In the genomic region with DNA sequence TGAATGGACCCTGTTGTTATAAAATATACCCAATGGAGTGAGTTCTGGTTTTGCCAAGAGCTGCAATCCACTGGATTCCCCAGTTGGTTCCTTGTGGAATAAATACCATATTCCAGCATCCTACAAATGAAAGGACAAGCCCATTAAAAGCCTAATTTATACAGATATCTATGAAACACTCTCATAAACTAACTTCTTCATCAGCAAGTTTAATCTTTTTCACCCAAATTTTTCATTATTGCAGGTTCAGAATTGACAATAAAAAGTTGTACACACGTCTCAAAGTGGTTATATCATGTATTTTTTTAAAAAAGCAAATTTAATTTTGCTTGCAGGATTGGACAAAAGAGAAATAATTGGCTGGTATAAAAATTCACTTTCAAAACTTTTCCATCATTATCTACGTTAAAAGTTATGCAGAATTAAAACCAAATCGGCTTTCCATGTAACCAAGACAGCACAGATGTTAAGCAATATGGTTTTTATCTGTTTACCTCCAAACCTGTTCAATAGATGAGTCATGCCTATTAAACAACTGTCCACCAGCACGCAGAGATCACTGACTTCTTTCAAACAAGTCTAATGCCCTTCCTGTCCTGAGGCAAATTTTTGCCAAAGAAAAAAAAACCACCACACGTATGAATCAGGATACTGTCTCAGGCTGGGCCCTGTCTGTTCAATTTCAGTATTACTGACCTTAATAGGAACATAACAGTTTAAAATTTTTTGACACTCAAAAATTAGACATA, we compare ENCODE assay signal across 12 cellular contexts. TPM values are rescaled to one million over a fixed set of nuclear protein-coding genes. Genes with fewer than 3 reads are reported as not detected.
DNase-seq lines count a peak whose midpoint lies in the region; ATAC-seq lines count a peak whose summit lies in the region.
"Had no signal": no experiment of that assay in that cellular context is flagged by ENCODE, and none has a peak within 500 bp of the region (broad histone marks: within the 10 kb centered on the region; RNA-seq: fewer than 3 reads in every experiment).

No MANE protein-coding gene starts in this region.

- H3K27me3 ChIP-seq in adipocyte (replicated peaks; ENCODE audit: control insufficient read depth, insufficient read depth, low read length), result no peaks in the 10 kb centered on the region
- H3K27me3 ChIP-seq: colonic mucosa had no signal

- H3K9me3 ChIP-seq in adipocyte (ENCODE audit: control insufficient read depth, low read length), result no peaks in the 10 kb centered on the region
- H3K9me3 ChIP-seq: colonic mucosa had no signal

- no peaks in the 10 kb centered on the region for H3K27me3 Mint-ChIP-seq in activated CD4-positive, alpha-beta memory T cell treated with anti-CD3 and anti-CD28 coated beads, Interleukin-2, amount 10 ng/mL, durations not matched to agents 7 days and 5 days
- H3K27me3 Mint-ChIP-seq: activated T-helper 17 cell treated with anti-CD3 and anti-CD28 coated beads, Interleukin-2, amount 50 U/mL, for 72 hours; CD4-positive, alpha-beta T cell had no signal

- CTCF ChIA-PET in activated CD4-positive, alpha-beta memory T cell treated with anti-CD3 and anti-CD28 coated beads, Interleukin-2, amount 10 ng/mL, durations not matched to agents 7 days and 5 days (lab: Charles Lee), result no interaction called here

- no peak overlapping the region for H3K4me3 Mint-ChIP-seq in activated CD4-positive, alpha-beta memory T cell treated with anti-CD3 and anti-CD28 coated beads, Interleukin-2, amount 10 ng/mL, durations not matched to agents 7 days and 5 days
- H3K4me3 Mint-ChIP-seq: activated T-helper 17 cell treated with anti-CD3 and anti-CD28 coated beads, Interleukin-2, amount 50 U/mL, for 72 hours; CD4-positive, alpha-beta T cell had no signal

- ATAC-seq in HG03342 (IDR thresholded peaks at IDR 0.05; ENCODE audit: unreplicated experiment), result no peak
- ATAC-seq: activated T-helper 17 cell treated with anti-CD3 and anti-CD28 coated beads, Interleukin-2, amount 50 U/mL, for 72 hours had no signal

- no peak overlapping the region for H3K9ac ChIP-seq in adipocyte (ENCODE audit: low read length)
- H3K9ac ChIP-seq: parathyroid adenoma had no signal

- H3K4me1 Mint-ChIP-seq in activated CD4-positive, alpha-beta memory T cell treated with anti-CD3 and anti-CD28 coated beads, Interleukin-2, amount 10 ng/mL, durations not matched to agents 7 days and 5 days, result peaks cover 6% of the 10 kb centered on the region

- H3K4me1 ChIP-seq in adipocyte (ENCODE audit: control insufficient read depth, insufficient read depth, low read length), result peaks cover 7% of the 10 kb centered on the region
- H3K4me1 ChIP-seq: colonic mucosa had no signal

- H3K27ac Mint-ChIP-seq in activated CD4-positive, alpha-beta memory T cell treated with anti-CD3 and anti-CD28 coated beads, Interleukin-2, amount 10 ng/mL, durations not matched to agents 7 days and 5 days, result no peak overlapping the region
- H3K27ac Mint-ChIP-seq: activated T-helper 17 cell treated with anti-CD3 and anti-CD28 coated beads, Interleukin-2, amount 50 U/mL, for 72 hours had no signal

- DNase-seq in AG08396 (ENCODE audit: low spot score) (peak; percentile 51), HT1080 (ENCODE audit: low read depth) (peak; percentile 88), adipocyte (ENCODE audit: low read depth) (peak; percentile 62), islet precursor cell (peak; percentile 77), UCSD-AML1 (lab: John Stamatoyannopoulos, UW; ENCODE audit: unreplicated experiment) (no peak), RKO (ENCODE audit: low spot score) (no peak)
- DNase-seq in activated CD4-positive, alpha-beta memory T cell treated with anti-CD3 and anti-CD28 coated beads, Interleukin-2, amount 10 ng/mL, durations not matched to agents 7 days and 5 days, result no peak
- DNase-seq: CD4-positive, alpha-beta T cell; colonic mucosa had no signal

- peaks cover 78% of the 10 kb centered on the region for H3K36me3 Mint-ChIP-seq in activated CD4-positive, alpha-beta memory T cell treated with anti-CD3 and anti-CD28 coated beads, Interleukin-2, amount 10 ng/mL, durations not matched to agents 7 days and 5 days (ENCODE audit: low read depth)

- POLR2A ChIA-PET in activated CD4-positive, alpha-beta memory T cell treated with anti-CD3 and anti-CD28 coated beads, Interleukin-2, amount 10 ng/mL, durations not matched to agents 7 days and 5 days (lab: Charles Lee), result interaction anchor here (1.1 kb wide), 1 partner anchor 41 kb away, joined by 3 read pairs; no protein-coding TSS in a partner anchor

- H3K9me3 Mint-ChIP-seq in activated CD4-positive, alpha-beta memory T cell treated with anti-CD3 and anti-CD28 coated beads, Interleukin-2, amount 10 ng/mL, durations not matched to agents 7 days and 5 days, result no peaks in the 10 kb centered on the region
- H3K9me3 Mint-ChIP-seq: activated T-helper 17 cell treated with anti-CD3 and anti-CD28 coated beads, Interleukin-2, amount 50 U/mL, for 72 hours; CD4-positive, alpha-beta T cell had no signal

- H3K4me3 ChIP-seq in adipocyte (ENCODE audit: low read length), result no peak overlapping the region
- H3K4me3 ChIP-seq: colonic mucosa had no signal

- peaks cover 85% of the 10 kb centered on the region for H3K36me3 ChIP-seq in adipocyte (ENCODE audit: control insufficient read depth, insufficient read depth, low read length, severe bottlenecking)

RNA-seq across cellular contexts. Expression of a gene that starts 42.5 kb away (rescaled TPM):
- total RNA-seq in HT1080 (2014; rRNA removed; shearing (Covaris generic)), result 14.6 and 15.2 TPM in 2 replicates
- polyA plus RNA-seq in HT1080 (2015; cell fraction: cytosol; rRNA removed), result 18.3 and 21.9 TPM in 2 replicates
- polyA plus RNA-seq in HT1080 (2015; cell fraction: nucleus; rRNA removed), result 44.3 and 46.6 TPM in 2 replicates
- 100 to 1,000 TPM; 137 to 140 TPM for total RNA-seq in activated CD4-positive, alpha-beta memory T cell treated with anti-CD3 and anti-CD28 coated beads, Interleukin-2, amount 10 ng/mL, durations not matched to agents 7 days and 5 days

Comparison
In these comparisons a context has a peak if more than half of its experiments do, and no peak if none do; other contexts are left out.
1. DNase-seq: peak in AG08396 (single experiment), HT1080 (single experiment), adipocyte (single experiment) and islet precursor cell (single experiment); none in activated CD4-positive, alpha-beta memory T cell treated with anti-CD3 and anti-CD28 coated beads, Interleukin-2, amount 10 ng/mL, durations not matched to agents 7 days and 5 days (single experiment), UCSD-AML1 (single experiment) and RKO (single experiment).